Comparison of ENCODE assay signal across 8 cellular contexts in genomic region chr17:32822996-32823395, GRCh38. TPM values are rescaled to one million over a fixed set of nuclear protein-coding genes. Genes with fewer than 3 reads are reported as not detected.
DNase-seq lines count a peak whose midpoint lies in the region; ATAC-seq and TF ChIP-seq lines count a peak whose summit lies in the region.

No MANE protein-coding gene starts in this region.

- H3K36me3 Mint-ChIP-seq in CD8-positive, alpha-beta memory T cell = peaks cover 0 to 5% (median 4%) of the 10 kb centered on the region in 3 donors
- no peaks in the 10 kb centered on the region for H3K36me3 Mint-ChIP-seq in nephron progenitor cell (ENCODE audit: low read depth)

- no peak for TF ChIP-seq POLR2A in erythroblast (IDR thresholded peaks at IDR 0.05; ENCODE audit: low read length)

- TF ChIP-seq EP300 in Ishikawa (IDR thresholded peaks at IDR 0.05; ENCODE audit: borderline replicate concordance) = no peak

- CTCF ChIA-PET in CD8-positive, alpha-beta memory T cell (lab: Charles Lee) = no interaction called here

- no peak for TF ChIP-seq RAD21 in Ishikawa (IDR thresholded peaks at IDR 0.05; ENCODE audit: low read depth)

- no peak overlapping the region for H3K27ac ChIP-seq in CD8-positive, alpha-beta memory T cell (ENCODE audit: low read depth, low read length)

- H3K27me3 ChIP-seq in CD8-positive, alpha-beta memory T cell (ENCODE audit: insufficient read depth, low read length, poor library complexity, severe bottlenecking) = no peaks in the 10 kb centered on the region

- H3K9me3 Mint-ChIP-seq in CD8-positive, alpha-beta memory T cell = peaks cover 0 to 2% (median 0%) of the 10 kb centered on the region in 5 donors
- no peaks in the 10 kb centered on the region for H3K9me3 Mint-ChIP-seq in nephron progenitor cell

- H3K27ac Mint-ChIP-seq in CD8-positive, alpha-beta memory T cell = no peak overlapping the region
- H3K27ac Mint-ChIP-seq in nephron progenitor cell = no peak overlapping the region

- TF ChIP-seq CTCF in nephron progenitor cell (IDR thresholded peaks at IDR 0.05) = no peak

- peak overlapping the region in 4 of 7 donors; percentile 7 to 52 (median 24) for H3K4me3 Mint-ChIP-seq in CD8-positive, alpha-beta memory T cell
- H3K4me3 Mint-ChIP-seq in nephron progenitor cell = peak overlapping the region; percentile 64

- no peak for DNase-seq in CD8-positive, alpha-beta memory T cell
- peak; percentile 44 to 58 for DNase-seq in erythroblast (lab: John Stamatoyannopoulos, UW)
- DNase-seq in nephron progenitor cell = no peak
- DNase-seq in middle frontal gyrus (ENCODE audit: extremely low spot score, low spot score) = no peak
- DNase-seq in activated CD8-positive, alpha-beta memory T cell treated with anti-CD3 and anti-CD28 coated beads, Interleukin-2, amount 50 U/mL, for 4 hours = no peak
- DNase-seq in iPS-NIHi7 (ENCODE audit: extremely low spot score) = no peak

- H3K4me1 ChIP-seq in CD8-positive, alpha-beta memory T cell (ENCODE audit: insufficient read depth, low read length) = no peaks in the 10 kb centered on the region

- peaks cover 3 to 7% (median 4%) of the 10 kb centered on the region in 3 donors for H3K4me1 Mint-ChIP-seq in CD8-positive, alpha-beta memory T cell
- peaks cover 13% of the 10 kb centered on the region for H3K4me1 Mint-ChIP-seq in nephron progenitor cell

- ATAC-seq in GM18907 (IDR thresholded peaks at IDR 0.05; ENCODE audit: unreplicated experiment) = no peak

- POLR2A ChIA-PET in CD8-positive, alpha-beta memory T cell (lab: Charles Lee) = no interaction called here

- H3K4me3 ChIP-seq in CD8-positive, alpha-beta memory T cell (ENCODE audit: low read length) = no peak overlapping the region

- no peaks in the 10 kb centered on the region for H3K9me3 ChIP-seq in CD8-positive, alpha-beta memory T cell (ENCODE audit: low read length)

- H3K36me3 ChIP-seq in CD8-positive, alpha-beta memory T cell (ENCODE audit: insufficient read depth, low read length) = no peaks in the 10 kb centered on the region

- H3K27me3 Mint-ChIP-seq in CD8-positive, alpha-beta memory T cell = peaks cover 19 to 27% of the 10 kb centered on the region in 2 donors
- peaks cover 6% of the 10 kb centered on the region for H3K27me3 Mint-ChIP-seq in nephron progenitor cell (ENCODE audit: low read depth, poor library complexity)

TF ChIP-seq in Ishikawa, 13 proteins besides CTCF, POLR2A, EP300 and RAD21:
- TF ChIP-seq USF1 (IDR thresholded peaks at IDR 0.05) (peak; percentile 75), TAF1 (IDR thresholded peaks at IDR 0.05; ENCODE audit: low read depth) (no peak)

RNA-seq across cellular contexts. Expression of gene MYO1D, which starts 53.9 kb away (rescaled TPM):
- 10 to 100 TPM; 11.5 to 15.8 TPM for total RNA-seq in CD8-positive, alpha-beta memory T cell
- polyA plus RNA-seq in CD8-positive, alpha-beta memory T cell = 9.0 TPM

Comparison
In these comparisons a context has a peak if more than half of its experiments do, and no peak if none do; other contexts are left out.
1. DNase-seq: peak in erythroblast (2 of 2); none in CD8-positive, alpha-beta memory T cell (0 of 5), nephron progenitor cell (single experiment), middle frontal gyrus (single experiment), activated CD8-positive, alpha-beta memory T cell treated with anti-CD3 and anti-CD28 coated beads, Interleukin-2, amount 50 U/mL, for 4 hours (single experiment) and iPS-NIHi7 (single experiment).